Comparison of ENCODE assay signal across 1 cellular context in genomic region chr12:54147186-54147585, GRCh38.
TF ChIP-seq lines count a peak whose summit lies in the region.

No MANE protein-coding gene starts in this region.

TF ChIP-seq in SK-N-SH, 30 proteins besides CTCF, POLR2A, EP300 and RAD21 (continued from another document):
- TF ChIP-seq MXI1 (IDR thresholded peaks at IDR 0.05; ENCODE audit: low read depth, low read length) (no peak), POLR2AphosphoS5 (IDR thresholded peaks at IDR 0.05; ENCODE audit: low read depth, low read length) (no peak), SMC3 (IDR thresholded peaks at IDR 0.05; ENCODE audit: low read depth, low read length) (no peak), NFIC (IDR thresholded peaks at IDR 0.05; ENCODE audit: borderline replicate concordance) (no peak), USF1 (IDR thresholded peaks at IDR 0.05; ENCODE audit: borderline replicate concordance, low read depth) (no peak), FOSL2 (IDR thresholded peaks at IDR 0.05; ENCODE audit: borderline replicate concordance, low read depth) (no peak), YY1 (IDR thresholded peaks at IDR 0.05; ENCODE audit: low read depth) (no peak), GATA2 (CRISPR knock-in tag; IDR thresholded peaks at IDR 0.05) (no peak), SIN3A (IDR thresholded peaks at IDR 0.05; ENCODE audit: borderline replicate concordance, low read depth, low read length) (no peak), RFX5 (IDR thresholded peaks at IDR 0.05; ENCODE audit: low read length) (no peak), RCOR1 (IDR thresholded peaks at IDR 0.05; ENCODE audit: low read length) (no peak), IRF3 (IDR thresholded peaks at IDR 0.05; ENCODE audit: low read depth, low read length) (no peak), TAF1 (IDR thresholded peaks at IDR 0.05; ENCODE audit: borderline replicate concordance, low read depth, low read length) (no peak), JUND (IDR thresholded peaks at IDR 0.05) (no peak)
- TF ChIP-seq, protein P1, sequence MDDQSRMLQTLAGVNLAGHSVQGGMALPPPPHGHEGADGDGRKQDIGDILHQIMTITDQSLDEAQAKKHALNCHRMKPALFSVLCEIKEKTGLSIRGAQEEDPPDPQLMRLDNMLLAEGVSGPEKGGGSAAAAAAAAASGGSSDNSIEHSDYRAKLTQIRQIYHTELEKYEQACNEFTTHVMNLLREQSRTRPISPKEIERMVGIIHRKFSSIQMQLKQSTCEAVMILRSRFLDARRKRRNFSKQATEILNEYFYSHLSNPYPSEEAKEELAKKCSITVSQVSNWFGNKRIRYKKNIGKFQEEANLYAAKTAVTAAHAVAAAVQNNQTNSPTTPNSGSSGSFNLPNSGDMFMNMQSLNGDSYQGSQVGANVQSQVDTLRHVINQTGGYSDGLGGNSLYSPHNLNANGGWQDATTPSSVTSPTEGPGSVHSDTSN (IDR thresholded peaks at IDR 0.05): no peak
- TF ChIP-seq, protein P2, sequence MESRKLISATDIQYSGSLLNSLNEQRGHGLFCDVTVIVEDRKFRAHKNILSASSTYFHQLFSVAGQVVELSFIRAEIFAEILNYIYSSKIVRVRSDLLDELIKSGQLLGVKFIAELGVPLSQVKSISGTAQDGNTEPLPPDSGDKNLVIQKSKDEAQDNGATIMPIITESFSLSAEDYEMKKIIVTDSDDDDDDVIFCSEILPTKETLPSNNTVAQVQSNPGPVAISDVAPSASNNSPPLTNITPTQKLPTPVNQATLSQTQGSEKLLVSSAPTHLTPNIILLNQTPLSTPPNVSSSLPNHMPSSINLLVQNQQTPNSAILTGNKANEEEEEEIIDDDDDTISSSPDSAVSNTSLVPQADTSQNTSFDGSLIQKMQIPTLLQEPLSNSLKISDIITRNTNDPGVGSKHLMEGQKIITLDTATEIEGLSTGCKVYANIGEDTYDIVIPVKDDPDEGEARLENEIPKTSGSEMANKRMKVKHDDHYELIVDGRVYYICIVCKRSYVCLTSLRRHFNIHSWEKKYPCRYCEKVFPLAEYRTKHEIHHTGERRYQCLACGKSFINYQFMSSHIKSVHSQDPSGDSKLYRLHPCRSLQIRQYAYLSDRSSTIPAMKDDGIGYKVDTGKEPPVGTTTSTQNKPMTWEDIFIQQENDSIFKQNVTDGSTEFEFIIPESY (IDR thresholded peaks at IDR 0.05; ENCODE audit: borderline replicate concordance, low read depth): no peak
